Comparison of ENCODE assay signal across 28 cellular contexts in genomic region chr3:109228391-109229080, GRCh38.
"Had no signal": no experiment of that assay in that cellular context is flagged by ENCODE, and none has a peak within 500 bp of the region (broad histone marks: within the 10 kb centered on the region; RNA-seq: fewer than 3 reads in every experiment).

No MANE protein-coding gene starts in this region.

- ATAC-seq: effector memory CD8-positive, alpha-beta T cell; esophagus mucosa; foreskin keratinocyte; gastrocnemius medialis; gastroesophageal sphincter; heart left ventricle; heart right ventricle had no signal

- H3K4me3 ChIP-seq: colonic mucosa, coronary artery, dorsolateral prefrontal cortex, esophagus muscularis mucosa, esophagus squamous epithelium, gastrocnemius medialis, gastroesophageal sphincter, heart left ventricle, heart right ventricle, hepatocyte had no signal

- H3K79me2 ChIP-seq: hepatocyte had no signal

- H2AFZ ChIP-seq: hepatocyte had no signal

- H3K27ac ChIP-seq: colonic mucosa, coronary artery, dorsolateral prefrontal cortex, epithelial cell of prostate, esophagus muscularis mucosa, esophagus squamous epithelium, foreskin keratinocyte, gastrocnemius medialis, gastroesophageal sphincter, heart left ventricle, heart right ventricle, hepatocyte had no signal

- H3K4me2 ChIP-seq: hepatocyte had no signal

- FAIRE-seq: endometrium, endothelial cell of umbilical vein, frontal cortex had no signal

- H3K4me1 ChIP-seq: colonic mucosa, esophagus muscularis mucosa, esophagus squamous epithelium, foreskin keratinocyte, gastrocnemius medialis, gastroesophageal sphincter, heart left ventricle, heart right ventricle had no signal

- H3K36me3 ChIP-seq: colonic mucosa, esophagus muscularis mucosa, esophagus squamous epithelium, gastrocnemius medialis, gastroesophageal sphincter, heart left ventricle, heart right ventricle had no signal

- H3K27me3 ChIP-seq: colonic mucosa, dorsolateral prefrontal cortex, esophagus muscularis mucosa, esophagus squamous epithelium, foreskin keratinocyte, gastrocnemius medialis, gastroesophageal sphincter, heart left ventricle, heart right ventricle, hepatocyte had no signal

- H3K9me3 ChIP-seq: colonic mucosa, gastrocnemius medialis had no signal

- DNase-seq: colonic mucosa; cortex of kidney; dermis blood vessel endothelial cell; dorsolateral prefrontal cortex; effector CD4-positive, alpha-beta T cell; effector CD8-positive, alpha-beta T cell; effector memory CD4-positive, alpha-beta T cell; effector memory CD8-positive, alpha-beta T cell; endodermal cell; erythroblast; esophagus squamous epithelium; foreskin fibroblast; foreskin keratinocyte; gastrocnemius medialis; glutamatergic neuron; head of caudate nucleus; heart left ventricle; heart right ventricle; hippocampal formation had no signal
